8 cellular contexts compared by ENCODE assay signal in genomic region chr3:31567036-31567435, GRCh38. TPM values are rescaled to one million over a fixed set of nuclear protein-coding genes. Genes with fewer than 3 reads are reported as not detected.
DNase-seq lines count a peak whose midpoint lies in the region; ATAC-seq and TF ChIP-seq lines count a peak whose summit lies in the region.

No MANE protein-coding gene starts in this region.

- no peak overlapping the region for H3K27ac Mint-ChIP-seq in CD8-positive, alpha-beta T cell

- no peaks in the 10 kb centered on the region for H3K9me3 ChIP-seq in CD8-positive, alpha-beta T cell (ENCODE audit: low read length)
- H3K9me3 ChIP-seq in RWPE2 (ENCODE audit: severe bottlenecking): no peaks in the 10 kb centered on the region

- H3K4me1 Mint-ChIP-seq in CD8-positive, alpha-beta T cell (ENCODE audit: low read depth): peaks cover 86% of the 10 kb centered on the region

- no peak overlapping the region for H3K27ac ChIP-seq in CD8-positive, alpha-beta T cell (ENCODE audit: low read depth, low read length)
- H3K27ac ChIP-seq in RWPE2 (ENCODE audit: poor library complexity, severe bottlenecking): no peak overlapping the region

- no peaks in the 10 kb centered on the region for H3K27me3 ChIP-seq in CD8-positive, alpha-beta T cell (ENCODE audit: insufficient read depth, low read length)
- no peaks in the 10 kb centered on the region for H3K27me3 ChIP-seq in RWPE2 (ENCODE audit: insufficient read depth, poor library complexity, severe bottlenecking)

- H3K9me3 Mint-ChIP-seq in CD8-positive, alpha-beta T cell: no peaks in the 10 kb centered on the region

- no peaks in the 10 kb centered on the region for H3K36me3 ChIP-seq in CD8-positive, alpha-beta T cell (ENCODE audit: insufficient read depth, low read length)
- 0 out of 2 replicates have a peak, but pooled peaks cover 3% of the 10 kb centered on the region for H3K36me3 ChIP-seq in RWPE2 (ENCODE audit: low read depth)

- peaks cover 74% of the 10 kb centered on the region for H3K4me1 ChIP-seq in CD8-positive, alpha-beta T cell (ENCODE audit: insufficient read depth, low read length)
- peaks cover 9% of the 10 kb centered on the region for H3K4me1 ChIP-seq in RWPE2 (ENCODE audit: insufficient read depth, poor library complexity, severe bottlenecking)

- DNase-seq in CD8-positive, alpha-beta T cell: peak in 3 of 7 experiments; percentile 34 to 48 (median 38)
- no peak for DNase-seq in RWPE2 (ENCODE audit: low spot score)
- DNase-seq in islet precursor cell: peak; percentile 59
- no peak for DNase-seq in medulla oblongata (ENCODE audit: extremely low spot score)
- no peak for DNase-seq in stimulated activated CD4-positive, alpha-beta T cell treated with anti-CD3 and anti-CD28 coated beads, Interleukin-2, amount 100 ng/mL, for 48 hours
- DNase-seq in cortex of kidney (lab: John Stamatoyannopoulos, UW): no peak

- POLR2A ChIA-PET in CD8-positive, alpha-beta T cell (lab: Charles Lee): no interaction called here

- H3K36me3 Mint-ChIP-seq in CD8-positive, alpha-beta T cell: no peaks in the 10 kb centered on the region

- intact Hi-C loops in CD8-positive, alpha-beta T cell (cut with DNase I, micrococcal nuclease): loop anchor here in 1 of 2 experiments (5.0 kb wide), 1 partner anchor 35 kb away; the partner anchor contains the start of gene STT3B

- H3K4me3 ChIP-seq in CD8-positive, alpha-beta T cell (ENCODE audit: low read depth, low read length): no peak overlapping the region
- H3K4me3 ChIP-seq in RWPE2 (ENCODE audit: severe bottlenecking): no peak overlapping the region

- ATAC-seq in CD8-positive, alpha-beta T cell: peak; percentile 82
- ATAC-seq in GM18868 (IDR thresholded peaks at IDR 0.05; ENCODE audit: unreplicated experiment) (peak; percentile 60), RWPE2 (ENCODE audit: low read depth) (no peak), HG03469 (IDR thresholded peaks at IDR 0.05; ENCODE audit: unreplicated experiment) (no peak)

- no peaks in the 10 kb centered on the region for H3K27me3 Mint-ChIP-seq in CD8-positive, alpha-beta T cell (ENCODE audit: low read depth)

- peak; percentile 75 for TF ChIP-seq CTCF in CD8-positive, alpha-beta T cell (IDR thresholded peaks at IDR 0.05)
- peak; percentile 32 for TF ChIP-seq CTCF in RWPE2 (IDR thresholded peaks at IDR 0.05; ENCODE audit: poor library complexity, severe bottlenecking)

- CTCF ChIA-PET in CD8-positive, alpha-beta T cell (lab: Charles Lee): interaction anchor here (0.6 to 3.1 kb wide), 7 partner anchors 9 to 238 kb away, joined by 3 to 11 read pairs (median 4); partner anchors contain the start of gene STT3B

- peak overlapping the region; percentile 27 for H3K4me3 Mint-ChIP-seq in CD8-positive, alpha-beta T cell

RNA-seq across cellular contexts. Expression of gene STT3B, which starts 34.3 kb away (rescaled TPM):
- total RNA-seq in CD8-positive, alpha-beta T cell: 10 to 100 TPM; 80.4 to 85.7 TPM

Comparison
In these comparisons a context has a peak if more than half of its experiments do, and no peak if none do; other contexts are left out.
1. ATAC-seq: peak in CD8-positive, alpha-beta T cell (single experiment) and GM18868 (single experiment); none in RWPE2 (single experiment) and HG03469 (single experiment).